ENCODE assay signal across 1 cellular context in the genomic region with DNA sequence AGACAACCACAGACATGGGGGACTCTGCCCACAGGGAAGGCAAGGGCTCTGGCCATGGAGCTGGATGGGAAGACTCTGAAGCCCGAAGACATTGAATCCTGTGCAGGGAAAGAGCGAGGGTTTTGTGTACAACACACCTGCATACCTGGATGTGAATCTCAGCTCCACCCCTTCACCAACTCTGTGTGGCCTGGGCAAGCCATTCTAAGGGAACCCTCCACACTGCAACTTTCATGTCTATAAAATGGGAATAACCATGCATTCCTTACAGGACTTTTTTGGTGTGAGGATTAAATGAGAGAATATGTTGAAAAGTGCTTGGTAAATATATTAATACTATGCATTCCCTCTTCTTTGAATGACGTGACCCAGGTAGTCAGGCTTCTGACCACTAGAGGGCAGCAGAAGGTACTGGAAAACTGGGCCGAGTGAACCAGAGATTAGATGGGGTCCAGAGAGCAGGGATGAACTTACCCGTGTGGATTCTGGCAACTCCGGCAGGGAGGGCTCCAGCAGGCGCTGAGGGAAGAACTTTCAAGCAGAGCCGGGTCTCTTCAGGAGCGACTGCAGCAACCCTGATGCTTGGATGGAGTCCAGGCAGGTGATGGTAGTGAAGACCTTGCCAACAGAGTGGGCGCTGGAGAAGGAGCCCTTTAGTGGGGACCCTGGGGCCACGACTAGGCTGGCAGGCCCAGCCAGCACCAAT.
TF ChIP-seq lines count a peak whose summit lies in the region.

No MANE protein-coding gene starts in this region.

TF ChIP-seq in HepG2, 621 proteins besides CTCF, POLR2A, EP300 and RAD21 (continued from another document and continues in another):
- TF ChIP-seq, protein P1, sequence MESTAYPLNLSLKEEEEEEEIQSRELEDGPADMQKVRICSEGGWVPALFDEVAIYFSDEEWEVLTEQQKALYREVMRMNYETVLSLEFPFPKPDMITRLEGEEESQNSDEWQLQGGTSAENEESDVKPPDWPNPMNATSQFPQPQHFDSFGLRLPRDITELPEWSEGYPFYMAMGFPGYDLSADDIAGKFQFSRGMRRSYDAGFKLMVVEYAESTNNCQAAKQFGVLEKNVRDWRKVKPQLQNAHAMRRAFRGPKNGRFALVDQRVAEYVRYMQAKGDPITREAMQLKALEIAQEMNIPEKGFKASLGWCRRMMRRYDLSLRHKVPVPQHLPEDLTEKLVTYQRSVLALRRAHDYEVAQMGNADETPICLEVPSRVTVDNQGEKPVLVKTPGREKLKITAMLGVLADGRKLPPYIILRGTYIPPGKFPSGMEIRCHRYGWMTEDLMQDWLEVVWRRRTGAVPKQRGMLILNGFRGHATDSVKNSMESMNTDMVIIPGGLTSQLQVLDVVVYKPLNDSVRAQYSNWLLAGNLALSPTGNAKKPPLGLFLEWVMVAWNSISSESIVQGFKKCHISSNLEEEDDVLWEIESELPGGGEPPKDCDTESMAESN (CRISPR knock-in tag; conservative IDR thresholded peaks at IDR 0.05), result no peak
- TF ChIP-seq ZFP90 (CRISPR knock-in tag; IDR thresholded peaks at IDR 0.05; ENCODE audit: borderline replicate concordance) (no peak), REXO4 (CRISPR knock-in tag; IDR thresholded peaks at IDR 0.05; ENCODE audit: borderline replicate concordance) (no peak), ZNF17 (CRISPR knock-in tag; IDR thresholded peaks at IDR 0.05) (no peak), NR2F1 (CRISPR knock-in tag; IDR thresholded peaks at IDR 0.05) (no peak), ZNF572 (CRISPR knock-in tag; IDR thresholded peaks at IDR 0.05) (no peak), ZNF614 (CRISPR knock-in tag; IDR thresholded peaks at IDR 0.05; ENCODE audit: borderline replicate concordance) (0 out of 2 replicates have a peak, but pooled peaks have one; percentile 22), HES4 (CRISPR knock-in tag; IDR thresholded peaks at IDR 0.05; ENCODE audit: borderline replicate concordance) (no peak), STAG1 (CRISPR knock-in tag; IDR thresholded peaks at IDR 0.05) (peak; percentile 95), ASH2L (IDR thresholded peaks at IDR 0.05; ENCODE audit: insufficient read length, low read depth, low read length) (no peak), FOXA1 (IDR thresholded peaks at IDR 0.05) (no peak), FOXA1 (CRISPR knock-in tag; IDR thresholded peaks at IDR 0.05) (no peak), CBX5 (CRISPR knock-in tag; IDR thresholded peaks at IDR 0.05; ENCODE audit: borderline replicate concordance) (no peak), ATF1 (CRISPR knock-in tag; IDR thresholded peaks at IDR 0.05) (no peak), BCL6 (CRISPR knock-in tag; IDR thresholded peaks at IDR 0.05) (peak; percentile 27; the same call in 1 of the 2 replicates), SOX5 (CRISPR knock-in tag; IDR thresholded peaks at IDR 0.05; ENCODE audit: borderline replicate concordance) (0 out of 2 replicates have a peak, but pooled peaks have one; percentile 28), WIZ (CRISPR knock-in tag; IDR thresholded peaks at IDR 0.05) (no peak), NCOA2 (CRISPR knock-in tag; IDR thresholded peaks at IDR 0.05) (no peak), CBX1 (IDR thresholded peaks at IDR 0.05; ENCODE audit: low read depth) (no peak), ETV6 (CRISPR knock-in tag; conservative IDR thresholded peaks at IDR 0.05) (no peak), SAFB2 (CRISPR knock-in tag; IDR thresholded peaks at IDR 0.05; ENCODE audit: borderline replicate concordance, low read depth) (0 out of 2 replicates have a peak, but pooled peaks have one; percentile 7)
- TF ChIP-seq, protein P2, sequence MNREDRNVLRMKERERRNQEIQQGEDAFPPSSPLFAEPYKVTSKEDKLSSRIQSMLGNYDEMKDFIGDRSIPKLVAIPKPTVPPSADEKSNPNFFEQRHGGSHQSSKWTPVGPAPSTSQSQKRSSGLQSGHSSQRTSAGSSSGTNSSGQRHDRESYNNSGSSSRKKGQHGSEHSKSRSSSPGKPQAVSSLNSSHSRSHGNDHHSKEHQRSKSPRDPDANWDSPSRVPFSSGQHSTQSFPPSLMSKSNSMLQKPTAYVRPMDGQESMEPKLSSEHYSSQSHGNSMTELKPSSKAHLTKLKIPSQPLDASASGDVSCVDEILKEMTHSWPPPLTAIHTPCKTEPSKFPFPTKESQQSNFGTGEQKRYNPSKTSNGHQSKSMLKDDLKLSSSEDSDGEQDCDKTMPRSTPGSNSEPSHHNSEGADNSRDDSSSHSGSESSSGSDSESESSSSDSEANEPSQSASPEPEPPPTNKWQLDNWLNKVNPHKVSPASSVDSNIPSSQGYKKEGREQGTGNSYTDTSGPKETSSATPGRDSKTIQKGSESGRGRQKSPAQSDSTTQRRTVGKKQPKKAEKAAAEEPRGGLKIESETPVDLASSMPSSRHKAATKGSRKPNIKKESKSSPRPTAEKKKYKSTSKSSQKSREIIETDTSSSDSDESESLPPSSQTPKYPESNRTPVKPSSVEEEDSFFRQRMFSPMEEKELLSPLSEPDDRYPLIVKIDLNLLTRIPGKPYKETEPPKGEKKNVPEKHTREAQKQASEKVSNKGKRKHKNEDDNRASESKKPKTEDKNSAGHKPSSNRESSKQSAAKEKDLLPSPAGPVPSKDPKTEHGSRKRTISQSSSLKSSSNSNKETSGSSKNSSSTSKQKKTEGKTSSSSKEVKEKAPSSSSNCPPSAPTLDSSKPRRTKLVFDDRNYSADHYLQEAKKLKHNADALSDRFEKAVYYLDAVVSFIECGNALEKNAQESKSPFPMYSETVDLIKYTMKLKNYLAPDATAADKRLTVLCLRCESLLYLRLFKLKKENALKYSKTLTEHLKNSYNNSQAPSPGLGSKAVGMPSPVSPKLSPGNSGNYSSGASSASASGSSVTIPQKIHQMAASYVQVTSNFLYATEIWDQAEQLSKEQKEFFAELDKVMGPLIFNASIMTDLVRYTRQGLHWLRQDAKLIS (CRISPR knock-in tag; IDR thresholded peaks at IDR 0.05), result 0 out of 2 replicates have a peak, but pooled peaks have one; percentile 0
- TF ChIP-seq, protein P3, sequence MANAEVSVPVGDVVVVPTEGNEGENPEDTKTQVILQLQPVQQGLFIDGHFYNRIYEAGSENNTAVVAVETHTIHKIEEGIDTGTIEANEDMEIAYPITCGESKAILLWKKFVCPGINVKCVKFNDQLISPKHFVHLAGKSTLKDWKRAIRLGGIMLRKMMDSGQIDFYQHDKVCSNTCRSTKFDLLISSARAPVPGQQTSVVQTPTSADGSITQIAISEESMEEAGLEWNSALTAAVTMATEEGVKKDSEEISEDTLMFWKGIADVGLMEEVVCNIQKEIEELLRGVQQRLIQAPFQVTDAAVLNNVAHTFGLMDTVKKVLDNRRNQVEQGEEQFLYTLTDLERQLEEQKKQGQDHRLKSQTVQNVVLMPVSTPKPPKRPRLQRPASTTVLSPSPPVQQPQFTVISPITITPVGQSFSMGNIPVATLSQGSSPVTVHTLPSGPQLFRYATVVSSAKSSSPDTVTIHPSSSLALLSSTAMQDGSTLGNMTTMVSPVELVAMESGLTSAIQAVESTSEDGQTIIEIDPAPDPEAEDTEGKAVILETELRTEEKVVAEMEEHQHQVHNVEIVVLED (CRISPR knock-in tag; IDR thresholded peaks at IDR 0.05; ENCODE audit: borderline replicate concordance), result 0 out of 2 replicates have a peak, but pooled peaks have one; percentile 7
- TF ChIP-seq, protein P4, sequence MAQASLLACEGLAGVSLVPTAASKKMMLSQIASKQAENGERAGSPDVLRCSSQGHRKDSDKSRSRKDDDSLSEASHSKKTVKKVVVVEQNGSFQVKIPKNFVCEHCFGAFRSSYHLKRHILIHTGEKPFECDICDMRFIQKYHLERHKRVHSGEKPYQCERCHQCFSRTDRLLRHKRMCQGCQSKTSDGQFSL (CRISPR knock-in tag; IDR thresholded peaks at IDR 0.05), result no peak
- TF ChIP-seq, protein P5, sequence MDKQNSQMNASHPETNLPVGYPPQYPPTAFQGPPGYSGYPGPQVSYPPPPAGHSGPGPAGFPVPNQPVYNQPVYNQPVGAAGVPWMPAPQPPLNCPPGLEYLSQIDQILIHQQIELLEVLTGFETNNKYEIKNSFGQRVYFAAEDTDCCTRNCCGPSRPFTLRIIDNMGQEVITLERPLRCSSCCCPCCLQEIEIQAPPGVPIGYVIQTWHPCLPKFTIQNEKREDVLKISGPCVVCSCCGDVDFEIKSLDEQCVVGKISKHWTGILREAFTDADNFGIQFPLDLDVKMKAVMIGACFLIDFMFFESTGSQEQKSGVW (CRISPR knock-in tag; IDR thresholded peaks at IDR 0.05; ENCODE audit: borderline replicate concordance), result no peak
- TF ChIP-seq, protein P6, sequence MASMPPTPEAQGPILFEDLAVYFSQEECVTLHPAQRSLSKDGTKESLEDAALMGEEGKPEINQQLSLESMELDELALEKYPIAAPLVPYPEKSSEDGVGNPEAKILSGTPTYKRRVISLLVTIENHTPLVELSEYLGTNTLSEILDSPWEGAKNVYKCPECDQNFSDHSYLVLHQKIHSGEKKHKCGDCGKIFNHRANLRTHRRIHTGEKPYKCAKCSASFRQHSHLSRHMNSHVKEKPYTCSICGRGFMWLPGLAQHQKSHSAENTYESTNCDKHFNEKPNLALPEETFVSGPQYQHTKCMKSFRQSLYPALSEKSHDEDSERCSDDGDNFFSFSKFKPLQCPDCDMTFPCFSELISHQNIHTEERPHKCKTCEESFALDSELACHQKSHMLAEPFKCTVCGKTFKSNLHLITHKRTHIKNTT (CRISPR knock-in tag; IDR thresholded peaks at IDR 0.05), result no peak
- TF ChIP-seq, protein P7, sequence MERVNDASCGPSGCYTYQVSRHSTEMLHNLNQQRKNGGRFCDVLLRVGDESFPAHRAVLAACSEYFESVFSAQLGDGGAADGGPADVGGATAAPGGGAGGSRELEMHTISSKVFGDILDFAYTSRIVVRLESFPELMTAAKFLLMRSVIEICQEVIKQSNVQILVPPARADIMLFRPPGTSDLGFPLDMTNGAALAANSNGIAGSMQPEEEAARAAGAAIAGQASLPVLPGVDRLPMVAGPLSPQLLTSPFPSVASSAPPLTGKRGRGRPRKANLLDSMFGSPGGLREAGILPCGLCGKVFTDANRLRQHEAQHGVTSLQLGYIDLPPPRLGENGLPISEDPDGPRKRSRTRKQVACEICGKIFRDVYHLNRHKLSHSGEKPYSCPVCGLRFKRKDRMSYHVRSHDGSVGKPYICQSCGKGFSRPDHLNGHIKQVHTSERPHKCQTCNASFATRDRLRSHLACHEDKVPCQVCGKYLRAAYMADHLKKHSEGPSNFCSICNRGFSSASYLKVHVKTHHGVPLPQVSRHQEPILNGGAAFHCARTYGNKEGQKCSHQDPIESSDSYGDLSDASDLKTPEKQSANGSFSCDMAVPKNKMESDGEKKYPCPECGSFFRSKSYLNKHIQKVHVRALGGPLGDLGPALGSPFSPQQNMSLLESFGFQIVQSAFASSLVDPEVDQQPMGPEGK (CRISPR knock-in tag; IDR thresholded peaks at IDR 0.05), result peak; percentile 14; the same call in 1 of the 2 replicates
- TF ChIP-seq, protein P8, sequence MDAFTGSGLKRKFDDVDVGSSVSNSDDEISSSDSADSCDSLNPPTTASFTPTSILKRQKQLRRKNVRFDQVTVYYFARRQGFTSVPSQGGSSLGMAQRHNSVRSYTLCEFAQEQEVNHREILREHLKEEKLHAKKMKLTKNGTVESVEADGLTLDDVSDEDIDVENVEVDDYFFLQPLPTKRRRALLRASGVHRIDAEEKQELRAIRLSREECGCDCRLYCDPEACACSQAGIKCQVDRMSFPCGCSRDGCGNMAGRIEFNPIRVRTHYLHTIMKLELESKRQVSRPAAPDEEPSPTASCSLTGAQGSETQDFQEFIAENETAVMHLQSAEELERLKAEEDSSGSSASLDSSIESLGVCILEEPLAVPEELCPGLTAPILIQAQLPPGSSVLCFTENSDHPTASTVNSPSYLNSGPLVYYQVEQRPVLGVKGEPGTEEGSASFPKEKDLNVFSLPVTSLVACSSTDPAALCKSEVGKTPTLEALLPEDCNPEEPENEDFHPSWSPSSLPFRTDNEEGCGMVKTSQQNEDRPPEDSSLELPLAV (CRISPR knock-in tag; conservative IDR thresholded peaks at IDR 0.05; ENCODE audit: low read depth), result no peak
- TF ChIP-seq, protein P9, sequence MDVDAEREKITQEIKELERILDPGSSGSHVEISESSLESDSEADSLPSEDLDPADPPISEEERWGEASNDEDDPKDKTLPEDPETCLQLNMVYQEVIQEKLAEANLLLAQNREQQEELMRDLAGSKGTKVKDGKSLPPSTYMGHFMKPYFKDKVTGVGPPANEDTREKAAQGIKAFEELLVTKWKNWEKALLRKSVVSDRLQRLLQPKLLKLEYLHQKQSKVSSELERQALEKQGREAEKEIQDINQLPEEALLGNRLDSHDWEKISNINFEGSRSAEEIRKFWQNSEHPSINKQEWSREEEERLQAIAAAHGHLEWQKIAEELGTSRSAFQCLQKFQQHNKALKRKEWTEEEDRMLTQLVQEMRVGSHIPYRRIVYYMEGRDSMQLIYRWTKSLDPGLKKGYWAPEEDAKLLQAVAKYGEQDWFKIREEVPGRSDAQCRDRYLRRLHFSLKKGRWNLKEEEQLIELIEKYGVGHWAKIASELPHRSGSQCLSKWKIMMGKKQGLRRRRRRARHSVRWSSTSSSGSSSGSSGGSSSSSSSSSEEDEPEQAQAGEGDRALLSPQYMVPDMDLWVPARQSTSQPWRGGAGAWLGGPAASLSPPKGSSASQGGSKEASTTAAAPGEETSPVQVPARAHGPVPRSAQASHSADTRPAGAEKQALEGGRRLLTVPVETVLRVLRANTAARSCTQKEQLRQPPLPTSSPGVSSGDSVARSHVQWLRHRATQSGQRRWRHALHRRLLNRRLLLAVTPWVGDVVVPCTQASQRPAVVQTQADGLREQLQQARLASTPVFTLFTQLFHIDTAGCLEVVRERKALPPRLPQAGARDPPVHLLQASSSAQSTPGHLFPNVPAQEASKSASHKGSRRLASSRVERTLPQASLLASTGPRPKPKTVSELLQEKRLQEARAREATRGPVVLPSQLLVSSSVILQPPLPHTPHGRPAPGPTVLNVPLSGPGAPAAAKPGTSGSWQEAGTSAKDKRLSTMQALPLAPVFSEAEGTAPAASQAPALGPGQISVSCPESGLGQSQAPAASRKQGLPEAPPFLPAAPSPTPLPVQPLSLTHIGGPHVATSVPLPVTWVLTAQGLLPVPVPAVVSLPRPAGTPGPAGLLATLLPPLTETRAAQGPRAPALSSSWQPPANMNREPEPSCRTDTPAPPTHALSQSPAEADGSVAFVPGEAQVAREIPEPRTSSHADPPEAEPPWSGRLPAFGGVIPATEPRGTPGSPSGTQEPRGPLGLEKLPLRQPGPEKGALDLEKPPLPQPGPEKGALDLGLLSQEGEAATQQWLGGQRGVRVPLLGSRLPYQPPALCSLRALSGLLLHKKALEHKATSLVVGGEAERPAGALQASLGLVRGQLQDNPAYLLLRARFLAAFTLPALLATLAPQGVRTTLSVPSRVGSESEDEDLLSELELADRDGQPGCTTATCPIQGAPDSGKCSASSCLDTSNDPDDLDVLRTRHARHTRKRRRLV (CRISPR knock-in tag; IDR thresholded peaks at IDR 0.05), result no peak
- TF ChIP-seq, protein P10, sequence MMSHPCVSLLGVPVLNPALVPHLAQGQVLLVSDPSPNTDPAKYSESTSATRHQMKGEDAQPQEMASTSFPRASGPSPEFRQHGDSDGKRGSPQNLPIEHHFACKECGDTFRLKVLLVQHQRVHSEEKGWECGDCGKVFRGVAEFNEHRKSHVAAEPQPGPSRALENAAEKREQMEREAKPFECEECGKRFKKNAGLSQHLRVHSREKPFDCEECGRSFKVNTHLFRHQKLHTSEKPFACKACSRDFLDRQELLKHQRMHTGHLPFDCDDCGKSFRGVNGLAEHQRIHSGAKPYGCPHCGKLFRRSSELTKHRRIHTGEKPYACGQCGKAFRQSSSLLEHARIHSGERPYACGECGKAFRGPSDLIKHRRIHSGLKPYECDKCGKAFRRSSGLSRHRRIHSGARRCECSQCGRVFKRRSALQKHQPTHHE (CRISPR knock-in tag; IDR thresholded peaks at IDR 0.05; ENCODE audit: borderline replicate concordance), result peak; percentile 50; the same call in 1 of the 2 replicates
